17 cellular contexts compared by ENCODE assay signal in genomic region chr20:34546751-34547181, GRCh38. TPM values are rescaled to one million over a fixed set of nuclear protein-coding genes. Genes with fewer than 3 reads are reported as not detected.
DNase-seq lines count a peak whose midpoint lies in the region; ATAC-seq and TF ChIP-seq lines count a peak whose summit lies in the region.
"Had no signal": no experiment of that assay in that cellular context is flagged by ENCODE, and none has a peak within 500 bp of the region (broad histone marks: within the 10 kb centered on the region; RNA-seq: fewer than 3 reads in every experiment).

No MANE protein-coding gene starts in this region.

- 91 to 93% methylated on average over 3 to 11 of the region's 11 CpGs for WGBS in endodermal cell (ENCODE audit: insufficient coverage in 1 of 2, insufficient read length in 1 of 2), 2 experiments
- 91 to 93% methylated on average over 11 of the region's 11 CpGs for WGBS in upper lobe of left lung, 2 donors

- H3K4me3 ChIP-seq in endodermal cell (ENCODE audit: low read length), result no peak overlapping the region
- no peak overlapping the region for H3K4me3 ChIP-seq in upper lobe of left lung
- H3K4me3 ChIP-seq: adrenal gland, SJSA1 had no signal

- H3K36me3 Mint-ChIP-seq in endodermal cell (ENCODE audit: low read depth), result peaks cover 5% of the 10 kb centered on the region

- TF ChIP-seq EP300 in upper lobe of left lung (IDR thresholded peaks at IDR 0.05), result no peak

- ATAC-seq in HG03045 (IDR thresholded peaks at IDR 0.05; ENCODE audit: unreplicated experiment), result no peak
- ATAC-seq in GM18517 (IDR thresholded peaks at IDR 0.05; ENCODE audit: unreplicated experiment), result no peak
- ATAC-seq in upper lobe of left lung (ENCODE audit: low FRiP score in 2 of 2), result no peak

- no peaks in the 10 kb centered on the region for H3K4me1 ChIP-seq in endodermal cell (ENCODE audit: control insufficient read depth, insufficient read depth, low read length)
- peaks cover 0 to 7% (median 2%) of the 10 kb centered on the region in 4 donors for H3K4me1 ChIP-seq in upper lobe of left lung
- H3K4me1 ChIP-seq: adrenal gland, SJSA1 had no signal

- peaks cover 27% of the 10 kb centered on the region for H3K4me1 Mint-ChIP-seq in endodermal cell

- no peak overlapping the region for H3K9ac ChIP-seq in endodermal cell (ENCODE audit: extremely low read depth, low read length, poor library complexity, severe bottlenecking)

- no peaks in the 10 kb centered on the region for H3K27me3 Mint-ChIP-seq in endodermal cell (ENCODE audit: insufficient read depth)
- H3K27me3 Mint-ChIP-seq: stimulated activated naive CD8-positive, alpha-beta T cell treated with anti-CD3 and anti-CD28 coated beads, Interleukin-15, Interleukin-2, amounts not matched to agents 100 ng/mL and 50 ng/mL, for 24 hours had no signal

- TF ChIP-seq CTCF in endodermal cell (conservative IDR thresholded peaks at IDR 0.05) (no peak), GM10266 (IDR thresholded peaks at IDR 0.05; ENCODE audit: control insufficient read depth, insufficient read depth, low read depth, missing control alignments) (no peak), upper lobe of left lung (IDR thresholded peaks at IDR 0.05) (no peak)

- DNase-seq in D341Med (ENCODE audit: low spot score), result peak; percentile 62
- peak; percentile 90 to 98 (median 91) for DNase-seq in NCI-H1417 (lab: John Stamatoyannopoulos, UW)
- peak; percentile 96 to 99 for DNase-seq in NCI-H524 (lab: John Stamatoyannopoulos, UW)
- no peak for DNase-seq in endodermal cell
- DNase-seq in GM10266 (ENCODE audit: extremely low spot score), result no peak
- DNase-seq in upper lobe of left lung, result no peak
- DNase-seq: activated T-cell treated with anti-CD3 and anti-CD28 coated beads for 4 hours, adrenal gland, AML-193, dermis blood vessel endothelial cell, immature natural killer cell, NCI-H1048, right cardiac atrium had no signal

- H3K36me3 ChIP-seq in endodermal cell (ENCODE audit: control insufficient read depth, insufficient read depth, low read length), result peaks cover 2% of the 10 kb centered on the region
- H3K36me3 ChIP-seq in upper lobe of left lung, result peaks cover 0 to 13% (median 5%) of the 10 kb centered on the region in 4 donors

- H3K9me3 ChIP-seq in endodermal cell (ENCODE audit: control insufficient read depth, low read length), result no peaks in the 10 kb centered on the region
- no peaks in the 10 kb centered on the region for H3K9me3 ChIP-seq in upper lobe of left lung
- H3K9me3 ChIP-seq: adrenal gland, SJSA1 had no signal

- no peak overlapping the region for H3K4me3 Mint-ChIP-seq in endodermal cell
- H3K4me3 Mint-ChIP-seq: immature natural killer cell; stimulated activated naive CD8-positive, alpha-beta T cell treated with anti-CD3 and anti-CD28 coated beads, Interleukin-15, Interleukin-2, amounts not matched to agents 100 ng/mL and 50 ng/mL, for 24 hours had no signal

- H3K27ac Mint-ChIP-seq in endodermal cell, result peak overlapping the region; percentile 35
- H3K27ac Mint-ChIP-seq: stimulated activated naive CD8-positive, alpha-beta T cell treated with anti-CD3 and anti-CD28 coated beads, Interleukin-15, Interleukin-2, amounts not matched to agents 100 ng/mL and 50 ng/mL, for 24 hours had no signal

- no peaks in the 10 kb centered on the region for H3K9me3 Mint-ChIP-seq in endodermal cell
- H3K9me3 Mint-ChIP-seq: immature natural killer cell; stimulated activated naive CD8-positive, alpha-beta T cell treated with anti-CD3 and anti-CD28 coated beads, Interleukin-15, Interleukin-2, amounts not matched to agents 100 ng/mL and 50 ng/mL, for 24 hours had no signal

- no peak overlapping the region for H3K27ac ChIP-seq in endodermal cell (ENCODE audit: low read depth, low read length)
- no peak overlapping the region for H3K27ac ChIP-seq in upper lobe of left lung
- H3K27ac ChIP-seq: adrenal gland, SJSA1 had no signal

- no peak for TF ChIP-seq POLR2A in upper lobe of left lung (IDR thresholded peaks at IDR 0.05)

- H3K27me3 ChIP-seq in endodermal cell (ENCODE audit: control insufficient read depth, insufficient read depth, low read length, poor library complexity, severe bottlenecking) (no peaks in the 10 kb centered on the region), upper lobe of left lung (no peaks in the 10 kb centered on the region)
- H3K27me3 ChIP-seq: adrenal gland, SJSA1 had no signal

RNA-seq across cellular contexts. Expression of gene MAP1LC3A, which starts 11.8 kb away (rescaled TPM):
- total RNA-seq in endodermal cell, result 10 to 100 TPM; 19.0 to 41.6 TPM
- polyA plus RNA-seq in endodermal cell (2013, experiment 1 of 2), result 31.0 TPM
- polyA plus RNA-seq in endodermal cell (2013, experiment 2 of 2), result 29.1 TPM
- total RNA-seq in upper lobe of left lung, result 100 to 1,000 TPM in 1 of 6 donors, 10 to 100 TPM in 5; 41.9 to 148 (median 71.8) TPM

RNA-seq across cellular contexts. Expression of gene DYNLRB1, which starts 30.5 kb away (rescaled TPM):
- total RNA-seq in endodermal cell (100 to 1,000 TPM; 194 to 213 TPM), upper lobe of left lung (100 to 1,000 TPM in 5 of 6 donors, 10 to 100 TPM in 1; 77.5 to 156 (median 122) TPM)
- 214 TPM for polyA plus RNA-seq in endodermal cell (2013, experiment 1 of 2)
- polyA plus RNA-seq in endodermal cell (2013, experiment 2 of 2), result 205 TPM

Comparison
In these comparisons a context has a peak if more than half of its experiments do, and no peak if none do; other contexts are left out.
1. DNase-seq: peak in D341Med (single experiment), NCI-H1417 (3 of 3) and NCI-H524 (2 of 2); none in endodermal cell (single experiment), GM10266 (single experiment) and upper lobe of left lung (0 of 2).